Comparison of ENCODE assay signal across 1 cellular context in genomic region chr11:65497141-65498041, GRCh38.
TF ChIP-seq lines count a peak whose summit lies in the region.

No MANE protein-coding gene starts in this region.

TF ChIP-seq in HepG2, 621 proteins besides CTCF, POLR2A, EP300 and RAD21 (continued from another document and continues in another):
- TF ChIP-seq, protein P1, sequence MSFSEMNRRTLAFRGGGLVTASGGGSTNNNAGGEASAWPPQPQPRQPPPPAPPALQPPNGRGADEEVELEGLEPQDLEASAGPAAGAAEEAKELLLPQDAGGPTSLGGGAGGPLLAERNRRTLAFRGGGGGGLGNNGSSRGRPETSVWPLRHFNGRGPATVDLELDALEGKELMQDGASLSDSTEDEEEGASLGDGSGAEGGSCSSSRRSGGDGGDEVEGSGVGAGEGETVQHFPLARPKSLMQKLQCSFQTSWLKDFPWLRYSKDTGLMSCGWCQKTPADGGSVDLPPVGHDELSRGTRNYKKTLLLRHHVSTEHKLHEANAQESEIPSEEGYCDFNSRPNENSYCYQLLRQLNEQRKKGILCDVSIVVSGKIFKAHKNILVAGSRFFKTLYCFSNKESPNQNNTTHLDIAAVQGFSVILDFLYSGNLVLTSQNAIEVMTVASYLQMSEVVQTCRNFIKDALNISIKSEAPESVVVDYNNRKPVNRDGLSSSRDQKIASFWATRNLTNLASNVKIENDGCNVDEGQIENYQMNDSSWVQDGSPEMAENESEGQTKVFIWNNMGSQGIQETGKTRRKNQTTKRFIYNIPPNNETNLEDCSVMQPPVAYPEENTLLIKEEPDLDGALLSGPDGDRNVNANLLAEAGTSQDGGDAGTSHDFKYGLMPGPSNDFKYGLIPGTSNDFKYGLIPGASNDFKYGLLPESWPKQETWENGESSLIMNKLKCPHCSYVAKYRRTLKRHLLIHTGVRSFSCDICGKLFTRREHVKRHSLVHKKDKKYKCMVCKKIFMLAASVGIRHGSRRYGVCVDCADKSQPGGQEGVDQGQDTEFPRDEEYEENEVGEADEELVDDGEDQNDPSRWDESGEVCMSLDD (CRISPR knock-in tag; IDR thresholded peaks at IDR 0.05; ENCODE audit: borderline replicate concordance) = no peak
- TF ChIP-seq ZNF207 (IDR thresholded peaks at IDR 0.05; ENCODE audit: borderline replicate concordance) (no peak), PLRG1 (conservative IDR thresholded peaks at IDR 0.05) (no peak), ZNF580 (CRISPR knock-in tag; IDR thresholded peaks at IDR 0.05; ENCODE audit: borderline replicate concordance, low read depth) (peak; percentile 60), ZBTB7A (CRISPR knock-in tag; IDR thresholded peaks at IDR 0.05) (0 out of 2 replicates have a peak, but pooled peaks have one; percentile 40), ZNF547 (CRISPR knock-in tag; IDR thresholded peaks at IDR 0.05) (0 out of 2 replicates have a peak, but pooled peaks have one; percentile 68), PTBP1 (IDR thresholded peaks at IDR 0.05; ENCODE audit: low read depth, low read length, poor library complexity, severe bottlenecking) (no peak), ZNF101 (CRISPR knock-in tag; IDR thresholded peaks at IDR 0.05; ENCODE audit: borderline replicate concordance, low read depth) (no peak), ZNF709 (CRISPR knock-in tag; IDR thresholded peaks at IDR 0.05) (no peak), ZNF160 (CRISPR knock-in tag; IDR thresholded peaks at IDR 0.05) (peak; percentile 21; the same call in 1 of the 2 replicates), ZSCAN20 (CRISPR knock-in tag; IDR thresholded peaks at IDR 0.05; ENCODE audit: borderline replicate concordance) (no peak), ZNF121 (CRISPR knock-in tag; IDR thresholded peaks at IDR 0.05) (no peak; the same call in 1 of the 2 replicates), ZNF335 (CRISPR knock-in tag; IDR thresholded peaks at IDR 0.05) (no peak), ZNF501 (CRISPR knock-in tag; IDR thresholded peaks at IDR 0.05) (peak; percentile 53; the same call in 1 of the 2 replicates), DNMT3B (CRISPR knock-in tag; conservative IDR thresholded peaks at IDR 0.05) (no peak; the same call in 1 of the 2 replicates), ZNF607 (CRISPR knock-in tag; IDR thresholded peaks at IDR 0.05; ENCODE audit: borderline replicate concordance) (peak; percentile 73), MLXIP (CRISPR knock-in tag; IDR thresholded peaks at IDR 0.05; ENCODE audit: borderline replicate concordance) (no peak), CBX5 (CRISPR knock-in tag; IDR thresholded peaks at IDR 0.05; ENCODE audit: borderline replicate concordance) (peak; percentile 91; the same call in 1 of the 2 replicates), XBP1 (CRISPR knock-in tag; IDR thresholded peaks at IDR 0.05) (no peak), FOXK1 (CRISPR knock-in tag; IDR thresholded peaks at IDR 0.05; ENCODE audit: borderline replicate concordance, low read depth) (peak; percentile 86; the same call in 1 of the 2 replicates), ZNF577 (CRISPR knock-in tag; IDR thresholded peaks at IDR 0.05; ENCODE audit: borderline replicate concordance, low read depth) (no peak), MAFK (conservative IDR thresholded peaks at IDR 0.05 in 1 of 2, IDR thresholded peaks at IDR 0.05 in 1 of 2; ENCODE audit: low read length in 2 of 2) (no peak), GFI1 (CRISPR knock-in tag; IDR thresholded peaks at IDR 0.05; ENCODE audit: borderline replicate concordance) (peak; percentile 59; the same call in 1 of the 2 replicates), ZBTB2 (CRISPR knock-in tag; IDR thresholded peaks at IDR 0.05; ENCODE audit: low read depth) (peak; percentile 79), ZNF644 (CRISPR knock-in tag; IDR thresholded peaks at IDR 0.05; ENCODE audit: low read depth) (no peak), ZNF354B (CRISPR knock-in tag; IDR thresholded peaks at IDR 0.05) (no peak), FOSL2 (CRISPR knock-in tag; IDR thresholded peaks at IDR 0.05) (peak; percentile 71), SRSF1 (optimal IDR thresholded peaks at IDR 0.05; ENCODE audit: low read depth, low read length) (peak; percentile 80), GABPB1 (CRISPR knock-in tag; IDR thresholded peaks at IDR 0.05) (peak; percentile 86), ZNF747 (CRISPR knock-in tag; IDR thresholded peaks at IDR 0.05; ENCODE audit: borderline replicate concordance) (peak; percentile 67; the same call in 1 of the 2 replicates), ZNF256 (CRISPR knock-in tag; conservative IDR thresholded peaks at IDR 0.05) (no peak), HHEX (CRISPR knock-in tag; IDR thresholded peaks at IDR 0.05) (no peak), PHF20 (CRISPR knock-in tag; IDR thresholded peaks at IDR 0.05) (peak; percentile 50; the same call in 1 of the 2 replicates), TERF1 (CRISPR knock-in tag; IDR thresholded peaks at IDR 0.05) (no peak), HINFP (CRISPR knock-in tag; IDR thresholded peaks at IDR 0.05; ENCODE audit: low read depth) (peak; percentile 23; the same call in 1 of the 2 replicates), MYC (CRISPR knock-in tag; IDR thresholded peaks at IDR 0.05; ENCODE audit: borderline replicate concordance) (peak; percentile 96), ZNF749 (CRISPR knock-in tag; IDR thresholded peaks at IDR 0.05; ENCODE audit: borderline replicate concordance) (no peak), SYNCRIP (IDR thresholded peaks at IDR 0.05; ENCODE audit: insufficient read depth, low read depth, low read length) (no peak), NAIF1 (CRISPR knock-in tag; IDR thresholded peaks at IDR 0.05; ENCODE audit: borderline replicate concordance) (peak; percentile 90), ZIK1 (CRISPR knock-in tag; IDR thresholded peaks at IDR 0.05; ENCODE audit: borderline replicate concordance, low read depth) (0 out of 2 replicates have a peak, but pooled peaks have one; percentile 29), SRSF9 (IDR thresholded peaks at IDR 0.05; ENCODE audit: borderline replicate concordance, insufficient read depth, low read depth, low read length, poor library complexity, severe bottlenecking) (no peak), RELA (CRISPR knock-in tag; IDR thresholded peaks at IDR 0.05) (no peak; the same call in 1 of the 2 replicates), ZNF616 (CRISPR knock-in tag; IDR thresholded peaks at IDR 0.05; ENCODE audit: low read depth) (no peak), AGO1 (IDR thresholded peaks at IDR 0.05; ENCODE audit: low read depth, low read length, poor library complexity, severe bottlenecking) (no peak), U2AF2 (IDR thresholded peaks at IDR 0.05; ENCODE audit: low read depth, low read length) (no peak), TFDP2 (CRISPR knock-in tag; IDR thresholded peaks at IDR 0.05) (peak; percentile 94), TMF1 (CRISPR knock-in tag; IDR thresholded peaks at IDR 0.05; ENCODE audit: low read depth) (no peak; the same call in 1 of the 2 replicates), ZNF20 (CRISPR knock-in tag; IDR thresholded peaks at IDR 0.05) (no peak), ZBTB3 (CRISPR knock-in tag; IDR thresholded peaks at IDR 0.05; ENCODE audit: borderline replicate concordance, low read depth) (no peak; the same call in 1 of the 2 replicates), ZNF333 (CRISPR knock-in tag; IDR thresholded peaks at IDR 0.05; ENCODE audit: borderline replicate concordance) (peak; percentile 57; the same call in 1 of the 2 replicates), TOE1 (CRISPR knock-in tag; IDR thresholded peaks at IDR 0.05) (no peak)
- TF ChIP-seq, protein P2, sequence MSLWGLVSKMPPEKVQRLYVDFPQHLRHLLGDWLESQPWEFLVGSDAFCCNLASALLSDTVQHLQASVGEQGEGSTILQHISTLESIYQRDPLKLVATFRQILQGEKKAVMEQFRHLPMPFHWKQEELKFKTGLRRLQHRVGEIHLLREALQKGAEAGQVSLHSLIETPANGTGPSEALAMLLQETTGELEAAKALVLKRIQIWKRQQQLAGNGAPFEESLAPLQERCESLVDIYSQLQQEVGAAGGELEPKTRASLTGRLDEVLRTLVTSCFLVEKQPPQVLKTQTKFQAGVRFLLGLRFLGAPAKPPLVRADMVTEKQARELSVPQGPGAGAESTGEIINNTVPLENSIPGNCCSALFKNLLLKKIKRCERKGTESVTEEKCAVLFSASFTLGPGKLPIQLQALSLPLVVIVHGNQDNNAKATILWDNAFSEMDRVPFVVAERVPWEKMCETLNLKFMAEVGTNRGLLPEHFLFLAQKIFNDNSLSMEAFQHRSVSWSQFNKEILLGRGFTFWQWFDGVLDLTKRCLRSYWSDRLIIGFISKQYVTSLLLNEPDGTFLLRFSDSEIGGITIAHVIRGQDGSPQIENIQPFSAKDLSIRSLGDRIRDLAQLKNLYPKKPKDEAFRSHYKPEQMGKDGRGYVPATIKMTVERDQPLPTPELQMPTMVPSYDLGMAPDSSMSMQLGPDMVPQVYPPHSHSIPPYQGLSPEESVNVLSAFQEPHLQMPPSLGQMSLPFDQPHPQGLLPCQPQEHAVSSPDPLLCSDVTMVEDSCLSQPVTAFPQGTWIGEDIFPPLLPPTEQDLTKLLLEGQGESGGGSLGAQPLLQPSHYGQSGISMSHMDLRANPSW (CRISPR knock-in tag; IDR thresholded peaks at IDR 0.05; ENCODE audit: borderline replicate concordance) = 0 out of 2 replicates have a peak, but pooled peaks have one; percentile 24
- TF ChIP-seq, protein P3, sequence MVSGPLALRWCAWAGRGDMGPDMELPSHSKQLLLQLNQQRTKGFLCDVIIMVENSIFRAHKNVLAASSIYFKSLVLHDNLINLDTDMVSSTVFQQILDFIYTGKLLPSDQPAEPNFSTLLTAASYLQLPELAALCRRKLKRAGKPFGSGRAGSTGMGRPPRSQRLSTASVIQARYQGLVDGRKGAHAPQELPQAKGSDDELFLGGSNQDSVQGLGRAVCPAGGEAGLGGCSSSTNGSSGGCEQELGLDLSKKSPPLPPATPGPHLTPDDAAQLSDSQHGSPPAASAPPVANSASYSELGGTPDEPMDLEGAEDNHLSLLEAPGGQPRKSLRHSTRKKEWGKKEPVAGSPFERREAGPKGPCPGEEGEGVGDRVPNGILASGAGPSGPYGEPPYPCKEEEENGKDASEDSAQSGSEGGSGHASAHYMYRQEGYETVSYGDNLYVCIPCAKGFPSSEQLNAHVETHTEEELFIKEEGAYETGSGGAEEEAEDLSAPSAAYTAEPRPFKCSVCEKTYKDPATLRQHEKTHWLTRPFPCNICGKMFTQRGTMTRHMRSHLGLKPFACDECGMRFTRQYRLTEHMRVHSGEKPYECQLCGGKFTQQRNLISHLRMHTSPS (CRISPR knock-in tag; IDR thresholded peaks at IDR 0.05; ENCODE audit: low read depth) = peak; percentile 22; the same call in 1 of the 2 replicates
